Comparison of ENCODE assay signal across 8 cellular contexts in genomic region chrX:84501798-84502628, GRCh38. TPM values are rescaled to one million over a fixed set of nuclear protein-coding genes. Genes with fewer than 3 reads are reported as not detected.
DNase-seq lines count a peak whose midpoint lies in the region; ATAC-seq and TF ChIP-seq lines count a peak whose summit lies in the region.

Gene HDX (minus strand): TSS chrX:84502453. CDS start chrX:84475397, 27,056 bp downstream.

- H3K36me3 ChIP-seq in HUES64 (ENCODE audit: insufficient read depth, low read length): 0 out of 2 replicates have a peak, but pooled peaks cover 3% of the 10 kb centered on the region
- H3K36me3 ChIP-seq in SJSA1: no peaks in the 10 kb centered on the region
- H3K36me3 ChIP-seq in suprapubic skin: no peaks in the 10 kb centered on the region

- peaks cover 7% of the 10 kb centered on the region for H3K27me3 Mint-ChIP-seq in glutamatergic neuron (ENCODE audit: unreplicated experiment)

- WGBS in HUES64: under 1% methylated on average over 35 of the region's 38 CpGs
- WGBS in suprapubic skin: 33% methylated on average over 38 of the region's 38 CpGs

- H3K4me3 Mint-ChIP-seq in glutamatergic neuron (ENCODE audit: unreplicated experiment): peak within 1 kb of the TSS; percentile 92

- peak; percentile 91 for ATAC-seq in GM21423 (IDR thresholded peaks at IDR 0.05; ENCODE audit: unreplicated experiment)
- ATAC-seq in activated naive CD4-positive, alpha-beta T cell treated with anti-CD3 and anti-CD28 coated beads, Interleukin-2, amount 50 U/mL, for 72 hours: peak; percentile 92 to 96

- H3K4me1 ChIP-seq in HUES64 (ENCODE audit: insufficient read depth, low read length): no peaks in the 10 kb centered on the region
- no peaks in the 10 kb centered on the region for H3K4me1 ChIP-seq in SJSA1 (replicated peaks)
- H3K4me1 ChIP-seq in suprapubic skin: no peaks in the 10 kb centered on the region

- no peak for TF ChIP-seq EP300 in suprapubic skin (IDR thresholded peaks at IDR 0.05)

- H3K9me3 ChIP-seq in HUES64 (ENCODE audit: insufficient read depth, low read depth, low read length): no peaks in the 10 kb centered on the region
- H3K9me3 ChIP-seq in SJSA1 (replicated peaks): no peaks in the 10 kb centered on the region
- no peaks in the 10 kb centered on the region for H3K9me3 ChIP-seq in suprapubic skin

- H3K9me3 Mint-ChIP-seq in activated naive CD4-positive, alpha-beta T cell treated with anti-CD3 and anti-CD28 coated beads, Interleukin-2, amount 50 U/mL, for 72 hours: no peaks in the 10 kb centered on the region
- H3K9me3 Mint-ChIP-seq in glutamatergic neuron (ENCODE audit: unreplicated experiment): peaks cover 8% of the 10 kb centered on the region

- H3K4me3 ChIP-seq in HUES64 (ENCODE audit: low read length) (peak within 1 kb of the TSS; percentile 82), SJSA1 (peak within 1 kb of the TSS; percentile 52), suprapubic skin (peak within 1 kb of the TSS; percentile 55)

- TF ChIP-seq CTCF in glutamatergic neuron (IDR thresholded peaks at IDR 0.05; ENCODE audit: partially characterized antibody, unreplicated experiment) (no peak), suprapubic skin (IDR thresholded peaks at IDR 0.05) (no peak)

- H3K9ac ChIP-seq in HUES64 (ENCODE audit: low read depth, low read length): peak within 1 kb of the TSS; percentile 85

- peak within 1 kb of the TSS; percentile 82 to 92 for H3K27ac Mint-ChIP-seq in activated naive CD4-positive, alpha-beta T cell treated with anti-CD3 and anti-CD28 coated beads, Interleukin-2, amount 50 U/mL, for 72 hours
- H3K27ac Mint-ChIP-seq in glutamatergic neuron (ENCODE audit: unreplicated experiment): peak within 1 kb of the TSS; percentile 99

- peaks cover 7% of the 10 kb centered on the region for H3K4me1 Mint-ChIP-seq in glutamatergic neuron (ENCODE audit: low read depth, unreplicated experiment)

- DNase-seq in COLO668 (lab: John Stamatoyannopoulos, UW; ENCODE audit: unreplicated experiment) (peak; percentile 81), SJSA1 (ENCODE audit: low read depth in 1 of 2, low spot score in 2 of 2) (peak; percentile 78 to 85), glutamatergic neuron (peak; percentile 86), nucleus accumbens (lab: John Stamatoyannopoulos, UW) (peak in 55 of 56 donors; percentile 4 to 88 (median 62)), suprapubic skin (ENCODE audit: low spot score in 2 of 2) (peak; percentile 84 to 90)
- peak; percentile 65 to 66 for DNase-seq in activated naive CD4-positive, alpha-beta T cell treated with anti-CD3 and anti-CD28 coated beads, Interleukin-2, amount 50 U/mL, for 72 hours (ENCODE audit: low spot score in 2 of 2)

- no peak for TF ChIP-seq POLR2A in suprapubic skin (IDR thresholded peaks at IDR 0.05)

- no peaks in the 10 kb centered on the region for H3K36me3 Mint-ChIP-seq in activated naive CD4-positive, alpha-beta T cell treated with anti-CD3 and anti-CD28 coated beads, Interleukin-2, amount 50 U/mL, for 72 hours
- no peaks in the 10 kb centered on the region for H3K36me3 Mint-ChIP-seq in glutamatergic neuron (ENCODE audit: unreplicated experiment)

- H3K27me3 ChIP-seq in HUES64 (ENCODE audit: insufficient read depth, low read length) (no peaks in the 10 kb centered on the region; the same call in 1 of the 2 replicates), SJSA1 (replicated peaks) (no peaks in the 10 kb centered on the region), suprapubic skin (no peaks in the 10 kb centered on the region)

- peak within 1 kb of the TSS; percentile 71; the same call in 1 of the 2 replicates for H3K27ac ChIP-seq in HUES64 (ENCODE audit: low read depth, low read length)
- peak within 1 kb of the TSS; percentile 71 for H3K27ac ChIP-seq in SJSA1
- peak within 1 kb of the TSS; percentile 86 for H3K27ac ChIP-seq in suprapubic skin

RNA-seq across cellular contexts. Expression of gene HDX, which starts in this region (rescaled TPM):
- 7.0 TPM for polyA plus RNA-seq in HUES64 (2013, experiment 1 of 2)
- polyA plus RNA-seq in HUES64 (2013, experiment 2 of 2): 7.5 TPM
- total RNA-seq in SJSA1 (2014; rRNA removed; shearing (Covaris generic)): 4.0 and 4.6 TPM in 2 replicates
- 1 to 10 TPM; 2.4 to 3.3 TPM for total RNA-seq in activated naive CD4-positive, alpha-beta T cell treated with anti-CD3 and anti-CD28 coated beads, Interleukin-2, amount 50 U/mL, for 72 hours
- 14.3 TPM for total RNA-seq in glutamatergic neuron (ENCODE audit: unreplicated experiment)
- 1 to 10 TPM in 3 of 4 donors, under 1 TPM in 1; 0.19 to 4.2 (median 1.2) TPM for total RNA-seq in suprapubic skin

Comparison
In these comparisons a context has a peak if more than half of its experiments do, and no peak if none do; other contexts are left out.
1. Peak in every context shown above with its lines: DNase-seq, ATAC-seq, H3K4me3 ChIP-seq and H3K27ac ChIP-seq.